In the genomic region with DNA sequence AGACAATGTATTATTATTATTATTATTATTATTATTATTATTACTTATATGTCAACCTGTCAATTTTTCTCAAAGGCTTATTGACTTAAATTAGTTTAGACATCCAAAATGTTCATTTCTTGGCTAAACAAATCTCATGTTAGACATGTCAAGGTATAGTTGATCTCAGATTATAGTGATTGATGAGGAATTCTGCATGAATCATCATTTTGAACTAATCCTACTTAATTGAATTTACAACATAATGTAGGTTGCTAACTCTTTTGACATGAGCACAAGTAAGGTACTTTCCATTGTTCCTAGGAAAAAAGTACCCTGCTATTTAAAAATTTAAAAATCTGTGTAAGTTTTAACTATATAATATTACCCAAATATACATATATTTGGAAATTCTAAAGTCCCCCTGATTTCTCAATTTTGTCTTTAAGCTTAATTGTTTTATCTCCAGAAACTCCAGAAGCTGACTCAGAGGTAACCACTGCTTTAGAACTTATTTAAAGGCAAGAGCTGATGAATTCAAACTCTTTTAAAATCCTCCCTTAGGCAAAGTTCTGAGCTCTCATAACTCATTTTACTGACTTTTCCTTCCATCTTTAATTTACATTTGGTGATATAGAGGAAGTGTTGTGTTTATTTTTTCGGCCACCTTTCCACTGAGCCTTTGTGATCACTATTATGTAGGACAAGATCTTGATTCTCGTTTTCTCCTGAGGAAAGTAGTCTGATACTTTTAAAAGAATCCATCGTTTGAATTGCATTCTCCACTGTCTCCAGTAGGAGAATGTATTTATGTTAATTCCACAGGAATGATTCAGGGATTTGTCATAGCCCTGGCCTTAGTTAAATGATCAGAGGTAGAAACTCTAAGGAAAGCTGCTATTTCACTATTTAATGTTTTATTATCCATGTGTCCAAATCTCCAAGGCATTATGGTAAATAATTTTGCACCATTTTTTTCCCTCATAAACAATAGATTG, we compare ENCODE assay signal across 17 cellular contexts.
A peak's percentile ranks its signal among the peaks of the same experiment; 100 is the strongest.
DNase-seq lines count a peak whose midpoint lies in the region; ATAC-seq and TF ChIP-seq lines count a peak whose summit lies in the region.
"Had no signal": no experiment of that assay in that cellular context is flagged by ENCODE, and none has a peak within 500 bp of the region (broad histone marks: within the 10 kb centered on the region; RNA-seq: fewer than 3 reads in every experiment).

No MANE protein-coding gene starts in this region.

- H3K9me3 ChIP-seq in PC-3 (ENCODE audit: low read length) (no peaks in the 10 kb centered on the region), endodermal cell (ENCODE audit: control insufficient read depth, low read length) (no peaks in the 10 kb centered on the region), neural cell (ENCODE audit: low read length) (no peaks in the 10 kb centered on the region), HAP-1 (no peaks in the 10 kb centered on the region)
- H3K9me3 ChIP-seq: Peyer's patch had no signal

- H3K9ac ChIP-seq in PC-3 (ENCODE audit: low read length) (no peak overlapping the region), endodermal cell (ENCODE audit: extremely low read depth, low read length, poor library complexity, severe bottlenecking) (no peak overlapping the region), neural cell (ENCODE audit: low read length) (no peak overlapping the region)

- intact Hi-C loops in PC-3 (cut with micrococcal nuclease): no loop called here

- no peaks in the 10 kb centered on the region for H3K79me2 ChIP-seq in PC-3 (ENCODE audit: low read length)
- no peaks in the 10 kb centered on the region for H3K79me2 ChIP-seq in neural cell (replicated peaks; ENCODE audit: insufficient read depth, low read length)

- in situ Hi-C loops in HAP-1 (cut with MboI; ENCODE audit: low sequenced_read_pairs): no loop called here

- no peaks in the 10 kb centered on the region for H3K36me3 ChIP-seq in PC-3 (ENCODE audit: low read depth, low read length)
- H3K36me3 ChIP-seq in endodermal cell (ENCODE audit: control insufficient read depth, insufficient read depth, low read length): no peaks in the 10 kb centered on the region
- no peaks in the 10 kb centered on the region for H3K36me3 ChIP-seq in neural cell (ENCODE audit: insufficient read depth, low read length)
- H3K36me3 ChIP-seq in HAP-1 (replicated peaks): no peaks in the 10 kb centered on the region
- H3K36me3 ChIP-seq: Peyer's patch had no signal

- H3K27ac Mint-ChIP-seq in endodermal cell: peak overlapping the region; percentile 28
- H3K27ac Mint-ChIP-seq: activated naive CD8-positive, alpha-beta T cell treated with anti-CD3 and anti-CD28 coated beads for 36 hours; progenitor cell of endocrine pancreas had no signal

- CTCF ChIA-PET in PC-3 (lab: Charles Lee): no interaction called here

- BruUV-seq in PC-3 (replicated peaks; lab: Mats Ljungman, UMichigan): no TSS peak

- H3K9me3 Mint-ChIP-seq in endodermal cell: no peaks in the 10 kb centered on the region

- H3K27me3 ChIP-seq in PC-3 (ENCODE audit: low read length): no peaks in the 10 kb centered on the region
- H3K27me3 ChIP-seq in endodermal cell (ENCODE audit: control insufficient read depth, insufficient read depth, low read length, poor library complexity, severe bottlenecking): no peaks in the 10 kb centered on the region
- no peaks in the 10 kb centered on the region for H3K27me3 ChIP-seq in neural cell (ENCODE audit: insufficient read depth, low read depth, low read length)
- H3K27me3 ChIP-seq in HAP-1 (ENCODE audit: low read depth): no peaks in the 10 kb centered on the region
- H3K27me3 ChIP-seq: Peyer's patch had no signal

- H3K36me3 Mint-ChIP-seq in endodermal cell (ENCODE audit: low read depth): no peaks in the 10 kb centered on the region
- H3K36me3 Mint-ChIP-seq: activated naive CD8-positive, alpha-beta T cell treated with anti-CD3 and anti-CD28 coated beads for 36 hours had no signal

- no peak for TF ChIP-seq RAD21 in neural cell (conservative IDR thresholded peaks at IDR 0.05)

- H4K20me1 ChIP-seq in PC-3 (ENCODE audit: low read length): no peaks in the 10 kb centered on the region
- no peaks in the 10 kb centered on the region for H4K20me1 ChIP-seq in neural cell (ENCODE audit: insufficient read depth)

- H3K4me2 ChIP-seq in PC-3 (ENCODE audit: low read length) (no peak overlapping the region), neural cell (ENCODE audit: low read length) (no peak overlapping the region)

- H3K27ac ChIP-seq in PC-3 (ENCODE audit: low read length) (no peak overlapping the region), endodermal cell (ENCODE audit: low read depth, low read length) (no peak overlapping the region), neural cell (ENCODE audit: low read length) (no peak overlapping the region)
- H3K27ac ChIP-seq: C4-2B, coronary artery, Peyer's patch had no signal

- DNase-seq in AG20443 (ENCODE audit: low spot score): peak; percentile 37
- peak; percentile 66 for DNase-seq in PC-3
- no peak for DNase-seq in endodermal cell
- DNase-seq in activated T-cell treated with anti-CD3 and anti-CD28 coated beads, Interleukin-2, amount 50 U/mL, for 48 hours: no peak
- DNase-seq in NOMO-1 treated with DMSO at 0.1 percent for 48 hours (lab: John Stamatoyannopoulos, UW; ENCODE audit: unreplicated experiment): no peak
- no peak for DNase-seq in HAP-1 (ENCODE audit: low spot score in 2 of 2)
- DNase-seq: activated naive CD8-positive, alpha-beta T cell treated with anti-CD3 and anti-CD28 coated beads for 36 hours; Karpas-422; midbrain; NCI-H1694 treated with DMSO at 0.1 percent for 48 hours; NCI-H524 treated with DMSO at 0.1 percent for 48 hours; Peyer's patch had no signal

- no peak for ATAC-seq in PC-3
- no peak for ATAC-seq in GM18505 (IDR thresholded peaks at IDR 0.05; ENCODE audit: unreplicated experiment)

- H3K4me3 Mint-ChIP-seq in endodermal cell: no peak overlapping the region
- H3K4me3 Mint-ChIP-seq: activated naive CD8-positive, alpha-beta T cell treated with anti-CD3 and anti-CD28 coated beads for 36 hours had no signal

- H3K4me1 ChIP-seq in PC-3 (ENCODE audit: insufficient read depth, low read length) (no peaks in the 10 kb centered on the region), endodermal cell (ENCODE audit: control insufficient read depth, insufficient read depth, low read length) (no peaks in the 10 kb centered on the region), HAP-1 (no peaks in the 10 kb centered on the region)
- H3K4me1 ChIP-seq: Peyer's patch had no signal

- TF ChIP-seq CTCF in PC-3 (conservative IDR thresholded peaks at IDR 0.05; ENCODE audit: low read depth, low read length) (peak; percentile 37), endodermal cell (conservative IDR thresholded peaks at IDR 0.05) (peak; percentile 57), neural cell (IDR thresholded peaks at IDR 0.05; ENCODE audit: poor library complexity, severe bottlenecking) (peak; percentile 32)

- WGBS in endodermal cell (ENCODE audit: insufficient coverage in 1 of 2, insufficient read length in 1 of 2), 2 experiments: 43 to 64% methylated on average over 2 to 3 of the region's 3 CpGs

- H3K4me1 Mint-ChIP-seq in endodermal cell: peaks cover 3% of the 10 kb centered on the region
- H3K4me1 Mint-ChIP-seq: activated naive CD8-positive, alpha-beta T cell treated with anti-CD3 and anti-CD28 coated beads for 36 hours had no signal

- TF ChIP-seq EP300 in neural cell (conservative IDR thresholded peaks at IDR 0.05; ENCODE audit: poor library complexity, severe bottlenecking): no peak

- no peaks in the 10 kb centered on the region for H3K9me2 ChIP-seq in PC-3 (replicated peaks; ENCODE audit: low read length)
- H3K9me2 ChIP-seq in neural cell (ENCODE audit: insufficient read depth, low read length): no peaks in the 10 kb centered on the region

- no peaks in the 10 kb centered on the region for H3F3A ChIP-seq in PC-3 (ENCODE audit: low read length, unreplicated experiment)
- H3F3A ChIP-seq in neural cell (ENCODE audit: insufficient read depth, low read length, poor library complexity, severe bottlenecking): no peaks in the 10 kb centered on the region

- POLR2A ChIA-PET in PC-3 (lab: Charles Lee; ENCODE audit: unreplicated experiment): no interaction called here

- H3K4me3 ChIP-seq in PC-3 (ENCODE audit: low read length) (no peak overlapping the region), endodermal cell (ENCODE audit: low read length) (no peak overlapping the region), neural cell (ENCODE audit: low read length) (no peak overlapping the region), HAP-1 (no peak overlapping the region)
- H3K4me3 ChIP-seq: coronary artery, Peyer's patch had no signal

- no peak for TF ChIP-seq POLR2A in GM18505 (IDR thresholded peaks at IDR 0.05; ENCODE audit: borderline replicate concordance, extremely low read depth, insufficient read depth, insufficient read length)

- H2AFZ ChIP-seq in PC-3 (ENCODE audit: low read length) (no peak overlapping the region), neural cell (ENCODE audit: low read depth, low read length) (no peak overlapping the region)

- H3K27me3 Mint-ChIP-seq in endodermal cell (ENCODE audit: insufficient read depth): no peaks in the 10 kb centered on the region
- H3K27me3 Mint-ChIP-seq: activated naive CD8-positive, alpha-beta T cell treated with anti-CD3 and anti-CD28 coated beads for 36 hours had no signal

TF ChIP-seq in neural cell, 6 proteins besides CTCF, POLR2A, EP300 and RAD21 (continues in another document):
- TF ChIP-seq POLR2AphosphoS5 (IDR thresholded peaks at IDR 0.05) (no peak), SMC3 (conservative IDR thresholded peaks at IDR 0.05; ENCODE audit: poor library complexity) (no peak), TAF1 (IDR thresholded peaks at IDR 0.05; ENCODE audit: low read depth) (no peak), MXI1 (conservative IDR thresholded peaks at IDR 0.05; ENCODE audit: poor library complexity, severe bottlenecking) (no peak)

Comparison
In these comparisons a context has a peak if more than half of its experiments do, and no peak if none do; other contexts are left out.
1. DNase-seq: peak in AG20443 (single experiment) and PC-3 (single experiment); none in endodermal cell (single experiment), activated T-cell treated with anti-CD3 and anti-CD28 coated beads, Interleukin-2, amount 50 U/mL, for 48 hours (0 of 2), NOMO-1 treated with DMSO at 0.1 percent for 48 hours (single experiment) and HAP-1 (0 of 2).
2. Peak in every context shown above with its lines, with median percentiles within 50 percentile points of each other: CTCF ChIP-seq.